ENCODE assay signal across 22 cellular contexts in genomic region chr4:98720871-98721480, GRCh38.
A peak's percentile ranks its signal among the peaks of the same experiment; 100 is the strongest.
DNase-seq lines count a peak whose midpoint lies in the region; TF ChIP-seq lines count a peak whose summit lies in the region.
"Had no signal": no experiment of that assay in that cellular context is flagged by ENCODE, and none has a peak within 500 bp of the region (broad histone marks: within the 10 kb centered on the region; RNA-seq: fewer than 3 reads in every experiment).

No MANE protein-coding gene starts in this region.

- H3K27ac ChIP-seq in breast epithelium: no peak overlapping the region
- H3K27ac ChIP-seq in epithelial cell of prostate: peak overlapping the region; percentile 22
- no peak overlapping the region for H3K27ac ChIP-seq in effector memory CD4-positive, alpha-beta T cell (ENCODE audit: insufficient read depth, low read length, poor library complexity, severe bottlenecking)
- H3K27ac ChIP-seq: ascending aorta, dorsolateral prefrontal cortex, neural progenitor cell, suprapubic skin had no signal

- H3K27ac Mint-ChIP-seq in MCF 10A (ENCODE audit: low read depth, unreplicated experiment): no peak overlapping the region
- H3K27ac Mint-ChIP-seq: activated T-helper 1 cell treated with anti-CD3 and anti-CD28 coated beads, Interleukin-12 subunit alpha, Interleukin-12 subunit beta, Interleukin-2, Interleukin-4 antibody, amounts not matched to agents 30 ng/mL and 10 ng/mL and 1 ng/mL, durations not matched to agents 14 hours and 24 hours and 36 hours; CD4-positive, alpha-beta T cell had no signal

- DNase-seq in MCF 10A (ENCODE audit: unreplicated experiment) (peak; percentile 41), breast epithelium (ENCODE audit: low spot score in 2 of 2) (no peak), RPMI8226 (peak; percentile 26), epithelial cell of prostate (ENCODE audit: low read depth, low spot score) (peak; percentile 40), DMS 273 (lab: John Stamatoyannopoulos, UW; ENCODE audit: unreplicated experiment) (no peak)
- DNase-seq in effector memory CD4-positive, alpha-beta T cell: no peak
- no peak for DNase-seq in activated naive CD4-positive, alpha-beta T cell treated with Interleukin-2 at 50 U/mL for 16 hours
- no peak for DNase-seq in activated T-cell treated with anti-CD3 and anti-CD28 coated beads, Interleukin-2, amount 50 U/mL, for 48 hours
- DNase-seq: 8988T; CD4-positive, alpha-beta T cell; dorsolateral prefrontal cortex; NCI-H187; NCI-H524 treated with DMSO at 0.1 percent for 48 hours; SHP77; stimulated activated CD4-positive, alpha-beta T cell treated with anti-CD3 and anti-CD28 coated beads, Interleukin-2, amount 100 ng/mL, for 24 hours; T-helper 9 cell had no signal

- peaks cover 10% of the 10 kb centered on the region for H3K4me1 Mint-ChIP-seq in MCF 10A (ENCODE audit: insufficient read depth, unreplicated experiment)

- H3K4me3 Mint-ChIP-seq in MCF 10A (ENCODE audit: unreplicated experiment): no peak overlapping the region
- H3K4me3 Mint-ChIP-seq: activated T-helper 1 cell treated with anti-CD3 and anti-CD28 coated beads, Interleukin-12 subunit alpha, Interleukin-12 subunit beta, Interleukin-2, Interleukin-4 antibody, amounts not matched to agents 30 ng/mL and 10 ng/mL and 1 ng/mL, durations not matched to agents 14 hours and 24 hours and 36 hours; CD4-positive, alpha-beta T cell had no signal

- no peaks in the 10 kb centered on the region for H3K36me3 ChIP-seq in breast epithelium
- H3K36me3 ChIP-seq in effector memory CD4-positive, alpha-beta T cell (ENCODE audit: control insufficient read depth, insufficient read depth, low read length): no peaks in the 10 kb centered on the region
- H3K36me3 ChIP-seq: ascending aorta, neural progenitor cell, suprapubic skin had no signal

- H3K4me3 ChIP-seq in breast epithelium: no peak overlapping the region
- no peak overlapping the region for H3K4me3 ChIP-seq in effector memory CD4-positive, alpha-beta T cell (ENCODE audit: insufficient read depth, low read depth, low read length, poor library complexity, severe bottlenecking)
- H3K4me3 ChIP-seq: ascending aorta, dorsolateral prefrontal cortex, K562, lung, neural progenitor cell, suprapubic skin had no signal

- no peaks in the 10 kb centered on the region for H3K27me3 Mint-ChIP-seq in MCF 10A (ENCODE audit: insufficient read depth, unreplicated experiment)
- H3K27me3 Mint-ChIP-seq: CD4-positive, alpha-beta T cell had no signal

- H3K9me3 Mint-ChIP-seq in MCF 10A (ENCODE audit: unreplicated experiment): peaks cover 17% of the 10 kb centered on the region

- H3K27me3 ChIP-seq in breast epithelium: no peaks in the 10 kb centered on the region
- H3K27me3 ChIP-seq in effector memory CD4-positive, alpha-beta T cell (replicated peaks; ENCODE audit: control insufficient read depth, insufficient read depth, low read length, poor library complexity, severe bottlenecking): no peaks in the 10 kb centered on the region
- H3K27me3 ChIP-seq: ascending aorta, dorsolateral prefrontal cortex, neural progenitor cell, suprapubic skin had no signal

- POLR2A ChIA-PET in MCF 10A (lab: Yijun Ruan, JAX): no interaction called here

- no peak for TF ChIP-seq POLR2A in breast epithelium (IDR thresholded peaks at IDR 0.05)

- peaks cover 7 to 13% of the 10 kb centered on the region in 2 donors for H3K9me3 ChIP-seq in breast epithelium
- no peaks in the 10 kb centered on the region for H3K9me3 ChIP-seq in effector memory CD4-positive, alpha-beta T cell (ENCODE audit: control insufficient read depth, low read length)
- H3K9me3 ChIP-seq: ascending aorta, suprapubic skin had no signal

- CTCF ChIA-PET in MCF 10A (lab: Yijun Ruan, JAX): no interaction called here

- TF ChIP-seq CTCF in MCF 10A (IDR thresholded peaks at IDR 0.05; ENCODE audit: unreplicated experiment) (no peak), breast epithelium (IDR thresholded peaks at IDR 0.05) (no peak)

- intact Hi-C loops in MCF 10A (cut with micrococcal nuclease) (no loop called here), breast epithelium (cut with DNase I; ENCODE audit: low total_unique reads) (no loop called here)

- no TSS peak for BruUV-seq in MCF 10A (replicated peaks; lab: Mats Ljungman, UMichigan)

- H3K4me1 ChIP-seq in breast epithelium: no peaks in the 10 kb centered on the region
- H3K4me1 ChIP-seq in effector memory CD4-positive, alpha-beta T cell (ENCODE audit: control insufficient read depth, insufficient read depth, low read length, poor library complexity, severe bottlenecking): no peaks in the 10 kb centered on the region
- H3K4me1 ChIP-seq: ascending aorta, neural progenitor cell, suprapubic skin had no signal

- no peaks in the 10 kb centered on the region for H3K36me3 Mint-ChIP-seq in MCF 10A (ENCODE audit: insufficient read depth, unreplicated experiment)
- H3K36me3 Mint-ChIP-seq: neural progenitor cell had no signal

Comparison
In these comparisons a context has a peak if more than half of its experiments do, and no peak if none do; other contexts are left out.
1. DNase-seq: peak in MCF 10A (single experiment), RPMI8226 (single experiment) and epithelial cell of prostate (single experiment); none in breast epithelium (0 of 2), effector memory CD4-positive, alpha-beta T cell (0 of 3), activated naive CD4-positive, alpha-beta T cell treated with Interleukin-2 at 50 U/mL for 16 hours (single experiment), activated T-cell treated with anti-CD3 and anti-CD28 coated beads, Interleukin-2, amount 50 U/mL, for 48 hours (0 of 2) and DMS 273 (single experiment).